In genomic region chr4:13528823-13529129, GRCh38 we compare ENCODE assay signal across 19 cellular contexts. TPM values are rescaled to one million over a fixed set of nuclear protein-coding genes. Genes with fewer than 3 reads are reported as not detected.
DNase-seq lines count a peak whose midpoint lies in the region; ATAC-seq and TF ChIP-seq lines count a peak whose summit lies in the region.
"Had no signal": no experiment of that assay in that cellular context is flagged by ENCODE, and none has a peak within 500 bp of the region (broad histone marks: within the 10 kb centered on the region; RNA-seq: fewer than 3 reads in every experiment).

No MANE protein-coding gene starts in this region.

- no peaks in the 10 kb centered on the region for H3K79me2 ChIP-seq in hepatocyte

- intact Hi-C loops in activated CD4-positive, alpha-beta T cell treated with anti-CD3 and anti-CD28 coated beads for 36 hours (cut with DNase I, micrococcal nuclease): loop anchor here (1.0 to 2.0 kb wide), 3 partner anchors 11 to 18 kb away; partner anchors contain the start of gene NKX3-2 (in 1 of the 2)
- intact Hi-C loops in activated B cell treated with CpG ODN at 0.5 μM for 24 hours (cut with micrococcal nuclease): loop anchor here (1.0 to 2.0 kb wide), 2 partner anchors 19 to 44 kb away; partner anchors contain the start of gene RAB28
- intact Hi-C loops in natural killer cell (cut with micrococcal nuclease): no loop called here

- peak overlapping the region; percentile 33 for H3K4me3 Mint-ChIP-seq in activated CD4-positive, alpha-beta T cell treated with anti-CD3 and anti-CD28 coated beads for 36 hours
- H3K4me3 Mint-ChIP-seq in activated B cell treated with CpG ODN at 0.5 μM for 24 hours: peak overlapping the region; percentile 62
- peak overlapping the region; percentile 77 for H3K4me3 Mint-ChIP-seq in natural killer cell
- H3K4me3 Mint-ChIP-seq: nephron had no signal

- H3K4me2 ChIP-seq in hepatocyte: no peak overlapping the region
- H3K4me2 ChIP-seq: PC-9 had no signal

- CTCF ChIA-PET in activated CD4-positive, alpha-beta T cell treated with anti-CD3 and anti-CD28 coated beads for 36 hours (lab: Charles Lee): interaction anchor here (0.9 kb wide), 1 partner anchor 13 kb away, joined by 3 read pairs; no protein-coding TSS in a partner anchor
- CTCF ChIA-PET in activated B cell treated with CpG ODN at 0.5 μM for 24 hours (lab: Charles Lee): no interaction called here

- POLR2A ChIA-PET in activated CD4-positive, alpha-beta T cell treated with anti-CD3 and anti-CD28 coated beads for 36 hours (lab: Charles Lee): no interaction called here
- POLR2A ChIA-PET in activated B cell treated with CpG ODN at 0.5 μM for 24 hours (lab: Charles Lee): no interaction called here

- no peak for TF ChIP-seq CTCF in GM13976 (IDR thresholded peaks at IDR 0.05; ENCODE audit: borderline replicate concordance, control extremely low read depth, extremely low read depth, insufficient read depth, missing control alignments)
- TF ChIP-seq CTCF in activated B cell treated with CpG ODN at 0.5 μM for 24 hours (IDR thresholded peaks at IDR 0.05): no peak
- no peak for TF ChIP-seq CTCF in natural killer cell (IDR thresholded peaks at IDR 0.05)
- TF ChIP-seq CTCF in hepatocyte (IDR thresholded peaks at IDR 0.05; ENCODE audit: poor library complexity): no peak

- H3K9me2 ChIP-seq in hepatocyte (replicated peaks; ENCODE audit: insufficient read depth): no peaks in the 10 kb centered on the region

- DNase-seq in activated CD4-positive, alpha-beta T cell treated with anti-CD3 and anti-CD28 coated beads for 36 hours: no peak
- DNase-seq in activated CD4-positive, alpha-beta T cell treated with anti-CD3 and anti-CD28 coated beads for 1 hour: no peak
- DNase-seq in GM13976 (ENCODE audit: low spot score) (peak; percentile 23), activated B cell treated with CpG ODN at 0.5 μM for 24 hours (no peak), natural killer cell (no peak), NOMO-1 treated with dmso at 0.1 percent for 144 hours (lab: John Stamatoyannopoulos, UW; ENCODE audit: unreplicated experiment) (no peak), hepatocyte (ENCODE audit: low spot score) (no peak)
- DNase-seq: ACHN, amygdala, foreskin keratinocyte, IMR-90, NCI-H1436, NCI-H446, PC-9 had no signal

- no peak overlapping the region for H3K27ac ChIP-seq in hepatocyte
- H3K27ac ChIP-seq: foreskin keratinocyte, PC-9, VCaP had no signal

- peaks cover 81% of the 10 kb centered on the region for H3K27me3 Mint-ChIP-seq in activated CD4-positive, alpha-beta T cell treated with anti-CD3 and anti-CD28 coated beads for 36 hours
- peaks cover 81% of the 10 kb centered on the region for H3K27me3 Mint-ChIP-seq in activated B cell treated with CpG ODN at 0.5 μM for 24 hours
- peaks cover 66 to 75% of the 10 kb centered on the region in 2 donors for H3K27me3 Mint-ChIP-seq in natural killer cell (ENCODE audit: low read depth in 2 of 2)

- H3K4me1 ChIP-seq in hepatocyte (ENCODE audit: insufficient read depth): no peaks in the 10 kb centered on the region
- H3K4me1 ChIP-seq: foreskin keratinocyte, HAP-1 had no signal

- H3K9me3 ChIP-seq in hepatocyte (ENCODE audit: low read depth): peaks cover 3% of the 10 kb centered on the region
- H3K9me3 ChIP-seq: HAP-1 had no signal

- peaks cover 97% of the 10 kb centered on the region for H3K27me3 ChIP-seq in hepatocyte

- peaks cover 13% of the 10 kb centered on the region for H3K36me3 Mint-ChIP-seq in activated CD4-positive, alpha-beta T cell treated with anti-CD3 and anti-CD28 coated beads for 36 hours (ENCODE audit: low read depth)
- H3K36me3 Mint-ChIP-seq in activated B cell treated with CpG ODN at 0.5 μM for 24 hours (ENCODE audit: low read depth) (no peaks in the 10 kb centered on the region), natural killer cell (no peaks in the 10 kb centered on the region)

- 28% methylated on average over 3 of the region's 5 CpGs for WGBS in hepatocyte (ENCODE audit: low lambda C conversion rate, missing lambda C conversion rate)

- no peak overlapping the region for H3K4me3 ChIP-seq in hepatocyte
- H3K4me3 ChIP-seq: HAP-1, PC-9 had no signal

- H4K20me1 ChIP-seq in hepatocyte (ENCODE audit: insufficient read depth, poor library complexity, severe bottlenecking): no peaks in the 10 kb centered on the region

- ATAC-seq in activated CD4-positive, alpha-beta T cell treated with anti-CD3 and anti-CD28 coated beads for 36 hours: no peak
- ATAC-seq in activated B cell treated with CpG ODN at 0.5 μM for 24 hours (ENCODE audit: low read depth): no peak
- no peak for ATAC-seq in natural killer cell
- ATAC-seq in GM21381 (IDR thresholded peaks at IDR 0.05; ENCODE audit: unreplicated experiment): no peak
- ATAC-seq: foreskin keratinocyte had no signal

- H2AFZ ChIP-seq in hepatocyte: no peak overlapping the region
- H2AFZ ChIP-seq: PC-9 had no signal

- H3K36me3 ChIP-seq in hepatocyte (replicated peaks; ENCODE audit: insufficient read depth, low read depth): no peaks in the 10 kb centered on the region
- H3K36me3 ChIP-seq: HAP-1 had no signal

- H3K4me1 Mint-ChIP-seq in activated CD4-positive, alpha-beta T cell treated with anti-CD3 and anti-CD28 coated beads for 36 hours: peaks cover 32% of the 10 kb centered on the region
- H3K4me1 Mint-ChIP-seq in activated B cell treated with CpG ODN at 0.5 μM for 24 hours (peaks cover 26% of the 10 kb centered on the region), natural killer cell (peaks cover 26 to 36% of the 10 kb centered on the region in 2 donors)

- H3K9me3 Mint-ChIP-seq in activated CD4-positive, alpha-beta T cell treated with anti-CD3 and anti-CD28 coated beads for 36 hours (ENCODE audit: low read depth): peaks cover 9% of the 10 kb centered on the region
- H3K9me3 Mint-ChIP-seq in activated B cell treated with CpG ODN at 0.5 μM for 24 hours (peaks cover 4% of the 10 kb centered on the region), natural killer cell (peaks cover 2% of the 10 kb centered on the region in 2 donors)

- H3K27ac Mint-ChIP-seq in activated CD4-positive, alpha-beta T cell treated with anti-CD3 and anti-CD28 coated beads for 36 hours: no peak overlapping the region
- peak overlapping the region; percentile 42 for H3K27ac Mint-ChIP-seq in activated B cell treated with CpG ODN at 0.5 μM for 24 hours
- H3K27ac Mint-ChIP-seq in natural killer cell: peak overlapping the region; percentile 45 to 48
- H3K27ac Mint-ChIP-seq: nephron had no signal

- in situ Hi-C loops in GM13976 (cut with MboI; ENCODE audit: low sequenced_read_pairs, unreplicated experiment): no loop called here

RNA-seq across cellular contexts. Expression of gene NKX3-2, which starts 15.5 kb away (rescaled TPM):
- total RNA-seq in activated CD4-positive, alpha-beta T cell treated with anti-CD3 and anti-CD28 coated beads for 36 hours: not detected
- total RNA-seq in activated B cell treated with CpG ODN at 0.5 μM for 24 hours (not detected in 2 replicates), natural killer cell (not detected), hepatocyte (0.32 and 0.93 TPM in 2 replicates)
- 0.33 and 0.41 TPM in 2 replicates for polyA plus RNA-seq in hepatocyte
- total RNA-seq: IMR-90, PC-9, renal cortical epithelial cell had no signal

RNA-seq across cellular contexts. Expression of gene RAB28, which starts 44.6 kb away (rescaled TPM):
- 10 to 100 TPM; 12.7 to 17.5 TPM for total RNA-seq in activated CD4-positive, alpha-beta T cell treated with anti-CD3 and anti-CD28 coated beads for 36 hours
- total RNA-seq in activated B cell treated with CpG ODN at 0.5 μM for 24 hours (16.0 and 16.9 TPM in 2 replicates), natural killer cell (10 to 100 TPM; 10.2 to 13.1 (median 12.9) TPM), hepatocyte (19.7 and 26.1 TPM in 2 replicates)
- 14.5 and 18.1 TPM in 2 replicates for polyA plus RNA-seq in hepatocyte
